Comparison of ENCODE assay signal across 8 cellular contexts in genomic region chr6:31862344-31863235, GRCh38. TPM values are rescaled to one million over a fixed set of nuclear protein-coding genes. Genes with fewer than 3 reads are reported as not detected.
DNase-seq lines count a peak whose midpoint lies in the region; TF ChIP-seq lines count a peak whose summit lies in the region.

NEU1 (minus strand) TSS chr6:31862821; CDS start chr6:31862776, 45 bp downstream.

- H3K4me1 Mint-ChIP-seq in activated naive CD4-positive, alpha-beta T cell treated with anti-CD3 and anti-CD28 coated beads for 36 hours (ENCODE audit: low read depth): peaks cover 11% of the 10 kb centered on the region

- H3K27me3 ChIP-seq in neuron (ENCODE audit: insufficient read depth, low read length): no peaks in the 10 kb centered on the region
- H3K27me3 ChIP-seq in subcutaneous abdominal adipose tissue (ENCODE audit: control insufficient read depth in 5 of 5, insufficient read depth in 4 of 5, low read length in 5 of 5): no peaks in the 10 kb centered on the region

- H3K4me1 ChIP-seq in neuron (ENCODE audit: insufficient read depth, low read length) (peaks cover 17% of the 10 kb centered on the region), subcutaneous abdominal adipose tissue (ENCODE audit: control insufficient read depth in 5 of 5, insufficient read depth in 5 of 5, low read length in 5 of 5) (peaks cover 3 to 26% (median 22%) of the 10 kb centered on the region in 5 donors)

- H3K36me3 ChIP-seq in neuron (ENCODE audit: insufficient read depth, low read length) (peaks cover 14% of the 10 kb centered on the region), subcutaneous abdominal adipose tissue (ENCODE audit: control insufficient read depth in 5 of 5, insufficient read depth in 5 of 5, low read length in 5 of 5) (peaks cover 0 to 35% (median 28%) of the 10 kb centered on the region in 5 donors)

- H3K9me3 ChIP-seq in neuron (ENCODE audit: low read length): no peaks in the 10 kb centered on the region
- H3K9me3 ChIP-seq in subcutaneous abdominal adipose tissue (ENCODE audit: control insufficient read depth in 5 of 5, low read length in 5 of 5): no peaks in the 10 kb centered on the region

- peak within 1 kb of the TSS; percentile 73 for H3K27ac Mint-ChIP-seq in activated naive CD4-positive, alpha-beta T cell treated with anti-CD3 and anti-CD28 coated beads for 36 hours

- CTCF ChIA-PET in activated naive CD4-positive, alpha-beta T cell treated with anti-CD3 and anti-CD28 coated beads for 36 hours (lab: Charles Lee): interaction anchor here (0.6 to 2.5 kb wide), 5 partner anchors 30 to 198 kb away, joined by 3 to 7 read pairs (median 3); partner anchors contain the start of gene GPANK1

- H2AFZ ChIP-seq in neuron (ENCODE audit: low read depth, low read length): peak within 1 kb of the TSS; percentile 72

- DNase-seq in GM03348 (ENCODE audit: low spot score) (peak; percentile 100), HFF-Myc (ENCODE audit: extremely low read depth, low read depth) (peak; percentile 99), NAMALWA (ENCODE audit: low spot score) (peak; percentile 100), SK-N-DZ (ENCODE audit: low spot score) (peak; percentile 100), foreskin melanocyte (peak; percentile 100)
- peak; percentile 100 for DNase-seq in activated naive CD4-positive, alpha-beta T cell treated with anti-CD3 and anti-CD28 coated beads for 36 hours

- no peaks in the 10 kb centered on the region for H3K9me3 Mint-ChIP-seq in activated naive CD4-positive, alpha-beta T cell treated with anti-CD3 and anti-CD28 coated beads for 36 hours

- peak within 1 kb of the TSS; percentile 81 to 86 (median 84) for H3K9ac ChIP-seq in subcutaneous abdominal adipose tissue (ENCODE audit: low read length in 5 of 5)

- peak within 1 kb of the TSS; percentile 90 for H3K4me3 Mint-ChIP-seq in activated naive CD4-positive, alpha-beta T cell treated with anti-CD3 and anti-CD28 coated beads for 36 hours

- no peaks in the 10 kb centered on the region for H3K36me3 Mint-ChIP-seq in activated naive CD4-positive, alpha-beta T cell treated with anti-CD3 and anti-CD28 coated beads for 36 hours (ENCODE audit: low read depth)

- H3K4me3 ChIP-seq in HFF-Myc (replicated peaks; ENCODE audit: low read depth, low read length) (peak within 1 kb of the TSS; percentile 83), neuron (ENCODE audit: low read length) (peak within 1 kb of the TSS; percentile 94), subcutaneous abdominal adipose tissue (ENCODE audit: low read depth in 1 of 5, low read length in 5 of 5) (peak within 1 kb of the TSS; percentile 86 to 97 (median 92))

- H3K27ac ChIP-seq in subcutaneous abdominal adipose tissue (ENCODE audit: low read depth, low read length): peak within 1 kb of the TSS; percentile 92

- H3K27me3 Mint-ChIP-seq in activated naive CD4-positive, alpha-beta T cell treated with anti-CD3 and anti-CD28 coated beads for 36 hours (ENCODE audit: low read depth): no peaks in the 10 kb centered on the region

- no peak for TF ChIP-seq CTCF in HFF-Myc (IDR thresholded peaks at IDR 0.05; ENCODE audit: low read depth, low read length, missing control alignments)

- intact Hi-C loops in activated naive CD4-positive, alpha-beta T cell treated with anti-CD3 and anti-CD28 coated beads for 36 hours (cut with micrococcal nuclease): loop anchor here (1.0 to 2.0 kb wide), 13 partner anchors 28 to 320 kb away; partner anchors contain the start of genes ABHD16A, BAG6, DDX39B and EHMT2

RNA-seq across cellular contexts. Expression of gene NEU1, which starts in this region (rescaled TPM):
- 20.1 and 25.1 TPM in 2 replicates for polyA plus RNA-seq in SK-N-DZ (2014; cell fraction: cytosol; rRNA removed)
- polyA plus RNA-seq in SK-N-DZ (2014; cell fraction: nucleus; rRNA removed): 20.6 and 22.0 TPM in 2 replicates
- 1 to 10 TPM; 8.4 to 9.2 TPM for total RNA-seq in activated naive CD4-positive, alpha-beta T cell treated with anti-CD3 and anti-CD28 coated beads for 36 hours

Comparison
In these comparisons a context has a peak if more than half of its experiments do, and no peak if none do; other contexts are left out.
1. Peak in every context shown above with its lines: DNase-seq, H3K4me3 ChIP-seq and H3K27ac ChIP-seq.